8 cellular contexts compared by ENCODE assay signal in genomic region chr6:85676086-85676729, GRCh38. TPM values are rescaled to one million over a fixed set of nuclear protein-coding genes. Genes with fewer than 3 reads are reported as not detected.
DNase-seq lines count a peak whose midpoint lies in the region; ATAC-seq and TF ChIP-seq lines count a peak whose summit lies in the region.

No MANE protein-coding gene starts in this region.

- H3K4me1 Mint-ChIP-seq in activated naive CD4-positive, alpha-beta T cell treated with anti-CD3 and anti-CD28 coated beads, Interleukin-2, amount 50 U/mL, for 24 hours, result peaks cover 52% of the 10 kb centered on the region
- peaks cover 68% of the 10 kb centered on the region for H3K4me1 Mint-ChIP-seq in activated naive CD8-positive, alpha-beta T cell treated with anti-CD3 and anti-CD28 coated beads, Interleukin-2, amount 50 U/mL, for 24 hours
- H3K4me1 Mint-ChIP-seq in type B pancreatic cell (ENCODE audit: unreplicated experiment), result peaks cover 40% of the 10 kb centered on the region

- ATAC-seq in activated naive CD8-positive, alpha-beta T cell treated with anti-CD3 and anti-CD28 coated beads, Interleukin-2, amount 50 U/mL, for 24 hours, result no peak
- ATAC-seq in left lobe of liver (peak; percentile 11), HG02678 (IDR thresholded peaks at IDR 0.05; ENCODE audit: unreplicated experiment) (no peak), GM18907 (IDR thresholded peaks at IDR 0.05; ENCODE audit: unreplicated experiment) (no peak)

- H3K27ac Mint-ChIP-seq in activated naive CD4-positive, alpha-beta T cell treated with anti-CD3 and anti-CD28 coated beads, Interleukin-2, amount 50 U/mL, for 24 hours, result peak overlapping the region; percentile 87
- H3K27ac Mint-ChIP-seq in activated naive CD8-positive, alpha-beta T cell treated with anti-CD3 and anti-CD28 coated beads, Interleukin-2, amount 50 U/mL, for 24 hours, result peak overlapping the region; percentile 100
- H3K27ac Mint-ChIP-seq in type B pancreatic cell, result peak overlapping the region; percentile 77

- no peak for TF ChIP-seq CTCF in type B pancreatic cell (conservative IDR thresholded peaks at IDR 0.05)

- H3K4me3 Mint-ChIP-seq in activated naive CD4-positive, alpha-beta T cell treated with anti-CD3 and anti-CD28 coated beads, Interleukin-2, amount 50 U/mL, for 24 hours, result peak overlapping the region; percentile 98
- H3K4me3 Mint-ChIP-seq in activated naive CD8-positive, alpha-beta T cell treated with anti-CD3 and anti-CD28 coated beads, Interleukin-2, amount 50 U/mL, for 24 hours, result peak overlapping the region; percentile 100
- peak overlapping the region; percentile 99 for H3K4me3 Mint-ChIP-seq in type B pancreatic cell

- peaks cover 49% of the 10 kb centered on the region for H3K36me3 Mint-ChIP-seq in activated naive CD4-positive, alpha-beta T cell treated with anti-CD3 and anti-CD28 coated beads, Interleukin-2, amount 50 U/mL, for 24 hours
- H3K36me3 Mint-ChIP-seq in activated naive CD8-positive, alpha-beta T cell treated with anti-CD3 and anti-CD28 coated beads, Interleukin-2, amount 50 U/mL, for 24 hours (ENCODE audit: low read depth), result peaks cover 56% of the 10 kb centered on the region
- peaks cover 42% of the 10 kb centered on the region for H3K36me3 Mint-ChIP-seq in type B pancreatic cell

- no peak for DNase-seq in activated naive CD4-positive, alpha-beta T cell (lab: John Stamatoyannopoulos, UW)
- DNase-seq in activated naive CD8-positive, alpha-beta T cell treated with anti-CD3 and anti-CD28 coated beads, Interleukin-2, amount 50 U/mL, for 24 hours, result no peak
- DNase-seq in left lobe of liver (ENCODE audit: low spot score) (no peak), type B pancreatic cell (ENCODE audit: extremely low spot score, unreplicated experiment) (no peak), HuH-7.5 (ENCODE audit: low spot score) (no peak)

- H3K27me3 Mint-ChIP-seq in activated naive CD4-positive, alpha-beta T cell treated with anti-CD3 and anti-CD28 coated beads, Interleukin-2, amount 50 U/mL, for 24 hours, result no peaks in the 10 kb centered on the region
- peaks cover 4% of the 10 kb centered on the region for H3K27me3 Mint-ChIP-seq in activated naive CD8-positive, alpha-beta T cell treated with anti-CD3 and anti-CD28 coated beads, Interleukin-2, amount 50 U/mL, for 24 hours
- peaks cover 5% of the 10 kb centered on the region for H3K27me3 Mint-ChIP-seq in type B pancreatic cell

- peaks cover 5% of the 10 kb centered on the region for H3K9me3 Mint-ChIP-seq in activated naive CD4-positive, alpha-beta T cell treated with anti-CD3 and anti-CD28 coated beads, Interleukin-2, amount 50 U/mL, for 24 hours
- H3K9me3 Mint-ChIP-seq in activated naive CD8-positive, alpha-beta T cell treated with anti-CD3 and anti-CD28 coated beads, Interleukin-2, amount 50 U/mL, for 24 hours, result peaks cover 4% of the 10 kb centered on the region
- H3K9me3 Mint-ChIP-seq in type B pancreatic cell, result no peaks in the 10 kb centered on the region

RNA-seq across cellular contexts. Expression of gene SYNCRIP, which starts 33.5 kb away (rescaled TPM):
- total RNA-seq in left lobe of liver (31.0 TPM), type B pancreatic cell (ENCODE audit: low replicate concordance) (116 and 117 TPM in 2 replicates)
